Comparison of ENCODE assay signal across 8 cellular contexts in genomic region chr11:63490551-63491239, GRCh38. TPM values are rescaled to one million over a fixed set of nuclear protein-coding genes. Genes with fewer than 3 reads are reported as not detected.
DNase-seq lines count a peak whose midpoint lies in the region; ATAC-seq and TF ChIP-seq lines count a peak whose summit lies in the region.

Gene PLAAT5 (minus strand): TSS chr11:63491167. CDS start chr11:63491034, 133 bp downstream.

- H3K36me3 ChIP-seq in ES-I3 (ENCODE audit: insufficient read depth, low read length) (no peaks in the 10 kb centered on the region), gastroesophageal sphincter (no peaks in the 10 kb centered on the region), neutrophil (no peaks in the 10 kb centered on the region)

- no peak within 1 kb of the TSS for H3K27ac Mint-ChIP-seq in activated T-cell treated with anti-CD3 and anti-CD28 coated beads, Interleukin-2, amount 50 U/mL, for 72 hours

- H3K4me3 ChIP-seq in gastroesophageal sphincter (peak within 1 kb of the TSS; percentile 70 to 93), neutrophil (ENCODE audit: low read depth in 1 of 2, low read length in 1 of 2) (peak within 1 kb of the TSS; percentile 53 to 60)

- peak within 1 kb of the TSS; percentile 83 to 91 for H3K4me3 Mint-ChIP-seq in activated T-cell treated with anti-CD3 and anti-CD28 coated beads, Interleukin-2, amount 50 U/mL, for 72 hours

- no peak for TF ChIP-seq EP300 in gastroesophageal sphincter (IDR thresholded peaks at IDR 0.05)

- H3K9me3 ChIP-seq in ES-I3 (ENCODE audit: control insufficient read depth, insufficient read depth, low read length) (peaks cover 24% of the 10 kb centered on the region), gastroesophageal sphincter (peaks cover 0 to under 1% (median 0%) of the 10 kb centered on the region in 3 donors), neutrophil (no peaks in the 10 kb centered on the region)

- H3K9me3 Mint-ChIP-seq in activated T-cell treated with anti-CD3 and anti-CD28 coated beads, Interleukin-2, amount 50 U/mL, for 72 hours: peaks cover under 1 to 3% of the 10 kb centered on the region in 2 donors

- H3K4me1 ChIP-seq in ES-I3 (ENCODE audit: insufficient read depth, low read length) (peaks cover 6% of the 10 kb centered on the region; the same call in 1 of the 2 replicates), gastroesophageal sphincter (peaks cover 7 to 38% (median 11%) of the 10 kb centered on the region in 3 donors), neutrophil (ENCODE audit: control insufficient read depth in 1 of 2, insufficient read depth in 1 of 2, low read depth in 1 of 2, low read length in 1 of 2) (peaks cover 19 to 25% of the 10 kb centered on the region in 2 experiments)

- ATAC-seq in activated T-cell treated with anti-CD3 and anti-CD28 coated beads, Interleukin-2, amount 50 U/mL, for 72 hours (replicated peaks in 1 of 2): peak; percentile 59 to 61
- ATAC-seq in gastroesophageal sphincter (peak; percentile 83), GM21576 (IDR thresholded peaks at IDR 0.05; ENCODE audit: unreplicated experiment) (no peak)

- H3K36me3 Mint-ChIP-seq in activated T-cell treated with anti-CD3 and anti-CD28 coated beads, Interleukin-2, amount 50 U/mL, for 72 hours (ENCODE audit: insufficient read depth in 2 of 2): peaks cover 0 to 4% of the 10 kb centered on the region in 2 donors

- H3K9ac ChIP-seq in ES-I3 (ENCODE audit: low read depth, low read length): peak within 1 kb of the TSS; percentile 48; the same call in 1 of the 2 replicates

- peaks cover 45% of the 10 kb centered on the region for H3K27me3 Mint-ChIP-seq in activated T-cell treated with anti-CD3 and anti-CD28 coated beads, Interleukin-2, amount 50 U/mL, for 72 hours (ENCODE audit: low read depth)

- H3K27ac ChIP-seq in gastroesophageal sphincter: peak within 1 kb of the TSS; percentile 82 to 93 (median 90)
- H3K27ac ChIP-seq in neutrophil: peak within 1 kb of the TSS; percentile 5

- peaks cover 16% of the 10 kb centered on the region for H3K4me1 Mint-ChIP-seq in activated T-cell treated with anti-CD3 and anti-CD28 coated beads, Interleukin-2, amount 50 U/mL, for 72 hours (ENCODE audit: low read depth)

- TF ChIP-seq CTCF in gastroesophageal sphincter (IDR thresholded peaks at IDR 0.05) (peak in 1 of 4 experiments; percentile 14), neutrophil (IDR thresholded peaks at IDR 0.05) (no peak)

- TF ChIP-seq POLR2A in gastroesophageal sphincter (IDR thresholded peaks at IDR 0.05): peak in 1 of 2 donors; percentile 56

- peak; percentile 31 to 41 for DNase-seq in activated T-cell treated with anti-CD3 and anti-CD28 coated beads, Interleukin-2, amount 50 U/mL, for 72 hours
- DNase-seq in NCI-H2029 treated with DMSO at 0.1 percent for 48 hours (lab: John Stamatoyannopoulos, UW) (no peak), DMS53 (lab: John Stamatoyannopoulos, UW) (no peak), DMS79 (lab: John Stamatoyannopoulos, UW) (no peak)

- 0 to 26% methylated on average over 2 to 14 of the region's 60 CpGs for WGBS in gastroesophageal sphincter (ENCODE audit: low coverage in 1 of 2), 2 donors

- H3K27me3 ChIP-seq in gastroesophageal sphincter (no peaks in the 10 kb centered on the region), neutrophil (peaks cover 40% of the 10 kb centered on the region)

RNA-seq across cellular contexts. Expression of gene PLAAT5, which starts in this region (rescaled TPM):
- 1 to 10 TPM; 1.7 to 2.8 TPM for total RNA-seq in activated T-cell treated with anti-CD3 and anti-CD28 coated beads, Interleukin-2, amount 50 U/mL, for 72 hours
- total RNA-seq in gastroesophageal sphincter: 1 to 10 TPM; 3.4 to 8.3 (median 5.5) TPM

Comparison
In these comparisons a context has a peak if more than half of its experiments do, and no peak if none do; other contexts are left out.
1. DNase-seq: peak in activated T-cell treated with anti-CD3 and anti-CD28 coated beads, Interleukin-2, amount 50 U/mL, for 72 hours (2 of 2); none in NCI-H2029 treated with DMSO at 0.1 percent for 48 hours (single experiment), DMS53 (single experiment) and DMS79 (single experiment).